1 cellular context compared by ENCODE assay signal in the genomic region with DNA sequence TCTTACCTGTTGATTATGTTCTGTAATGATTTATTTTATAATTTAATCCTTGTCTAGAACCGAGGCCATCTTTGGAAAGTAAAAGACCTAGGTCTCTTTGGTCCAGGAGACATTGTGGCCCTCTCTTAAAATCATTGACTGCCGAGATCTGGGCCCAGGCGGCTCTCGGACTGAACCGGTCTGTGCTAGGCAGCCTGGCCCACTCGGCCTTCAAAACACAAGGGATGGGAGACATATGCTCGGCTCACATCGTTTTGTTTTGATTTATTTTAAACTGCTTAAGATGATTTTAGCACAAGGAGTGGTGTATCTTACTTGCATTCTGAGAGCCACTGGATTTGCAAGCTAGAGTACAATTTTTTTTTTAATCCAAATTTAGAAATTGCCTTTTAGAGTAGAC.
TF ChIP-seq lines count a peak whose summit lies in the region.

No MANE protein-coding gene starts in this region.

TF ChIP-seq in GM23338, 12 proteins besides CTCF, POLR2A, EP300 and RAD21 (continued from another document):
- TF ChIP-seq, protein P1, sequence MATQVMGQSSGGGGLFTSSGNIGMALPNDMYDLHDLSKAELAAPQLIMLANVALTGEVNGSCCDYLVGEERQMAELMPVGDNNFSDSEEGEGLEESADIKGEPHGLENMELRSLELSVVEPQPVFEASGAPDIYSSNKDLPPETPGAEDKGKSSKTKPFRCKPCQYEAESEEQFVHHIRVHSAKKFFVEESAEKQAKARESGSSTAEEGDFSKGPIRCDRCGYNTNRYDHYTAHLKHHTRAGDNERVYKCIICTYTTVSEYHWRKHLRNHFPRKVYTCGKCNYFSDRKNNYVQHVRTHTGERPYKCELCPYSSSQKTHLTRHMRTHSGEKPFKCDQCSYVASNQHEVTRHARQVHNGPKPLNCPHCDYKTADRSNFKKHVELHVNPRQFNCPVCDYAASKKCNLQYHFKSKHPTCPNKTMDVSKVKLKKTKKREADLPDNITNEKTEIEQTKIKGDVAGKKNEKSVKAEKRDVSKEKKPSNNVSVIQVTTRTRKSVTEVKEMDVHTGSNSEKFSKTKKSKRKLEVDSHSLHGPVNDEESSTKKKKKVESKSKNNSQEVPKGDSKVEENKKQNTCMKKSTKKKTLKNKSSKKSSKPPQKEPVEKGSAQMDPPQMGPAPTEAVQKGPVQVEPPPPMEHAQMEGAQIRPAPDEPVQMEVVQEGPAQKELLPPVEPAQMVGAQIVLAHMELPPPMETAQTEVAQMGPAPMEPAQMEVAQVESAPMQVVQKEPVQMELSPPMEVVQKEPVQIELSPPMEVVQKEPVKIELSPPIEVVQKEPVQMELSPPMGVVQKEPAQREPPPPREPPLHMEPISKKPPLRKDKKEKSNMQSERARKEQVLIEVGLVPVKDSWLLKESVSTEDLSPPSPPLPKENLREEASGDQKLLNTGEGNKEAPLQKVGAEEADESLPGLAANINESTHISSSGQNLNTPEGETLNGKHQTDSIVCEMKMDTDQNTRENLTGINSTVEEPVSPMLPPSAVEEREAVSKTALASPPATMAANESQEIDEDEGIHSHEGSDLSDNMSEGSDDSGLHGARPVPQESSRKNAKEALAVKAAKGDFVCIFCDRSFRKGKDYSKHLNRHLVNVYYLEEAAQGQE (IDR thresholded peaks at IDR 0.05; ENCODE audit: unreplicated experiment), result no peak
- TF ChIP-seq POLR2AphosphoS5 (IDR thresholded peaks at IDR 0.05; ENCODE audit: low read depth), result no peak
- TF ChIP-seq ZNF114 (CRISPR knock-in tag; IDR thresholded peaks at IDR 0.05), result no peak
- no peak for TF ChIP-seq NANOG (IDR thresholded peaks at IDR 0.05; ENCODE audit: borderline replicate concordance)
- TF ChIP-seq ZNF331 (CRISPR knock-in tag; IDR thresholded peaks at IDR 0.05; ENCODE audit: low read depth), result no peak
